22 cellular contexts compared by ENCODE assay signal in genomic region chr4:167826281-167826680, GRCh38.
DNase-seq lines count a peak whose midpoint lies in the region; ATAC-seq lines count a peak whose summit lies in the region.
"Had no signal": no experiment of that assay in that cellular context is flagged by ENCODE, and none has a peak within 500 bp of the region (broad histone marks: within the 10 kb centered on the region; RNA-seq: fewer than 3 reads in every experiment).

No MANE protein-coding gene starts in this region.

- ATAC-seq in esophagus mucosa (peak; percentile 59), GM21825 (IDR thresholded peaks at IDR 0.05; ENCODE audit: unreplicated experiment) (no peak)
- ATAC-seq: body of pancreas, left lobe of liver, right lobe of liver had no signal

- DNase-seq in HCEC 1CT, result peak; percentile 39
- DNase-seq in NOMO-1 treated with DMSO at 0.1 percent for 48 hours (lab: John Stamatoyannopoulos, UW; ENCODE audit: unreplicated experiment), result peak; percentile 75
- peak; percentile 53 for DNase-seq in skeletal muscle cell (ENCODE audit: low read depth)
- no peak for DNase-seq in DMS 273 treated with DMSO at 0.1 percent for 48 hours (lab: John Stamatoyannopoulos, UW)
- DNase-seq in NCI-H2227 treated with DMSO at 0.1 percent for 48 hours (lab: John Stamatoyannopoulos, UW), result no peak
- DNase-seq: activated CD4-positive, alpha-beta T cell treated with anti-CD3 and anti-CD28 coated beads for 48 hours; activated CD8-positive, alpha-beta memory T cell treated with anti-CD3 and anti-CD28 coated beads, Interleukin-2, amount 50 U/mL, for 48 hours; activated naive CD4-positive, alpha-beta T cell treated with anti-CD3 and anti-CD28 coated beads, Interleukin-2, amount 10 ng/mL, durations not matched to agents 7 days and 5 days; body of pancreas; C1 segment of cervical spinal cord; hippocampal formation; KG1; NCI-H446 treated with DMSO at 0.1 percent for 48 hours; occipital lobe; right lobe of liver; stimulated activated CD4-positive, alpha-beta T cell treated with anti-CD3 and anti-CD28 coated beads, Interleukin-4, amount 100 ng/mL, for 1 hour; testis had no signal

- H3K4me3 ChIP-seq in skeletal muscle cell (ENCODE audit: low read depth, low read length), result no peak overlapping the region
- H3K4me3 ChIP-seq: body of pancreas, esophagus muscularis mucosa, right lobe of liver, SK-N-MC, testis had no signal

Comparison
In these comparisons a context has a peak if more than half of its experiments do, and no peak if none do; other contexts are left out.
1. DNase-seq: peak in HCEC 1CT (single experiment), NOMO-1 treated with DMSO at 0.1 percent for 48 hours (single experiment) and skeletal muscle cell (single experiment); none in DMS 273 treated with DMSO at 0.1 percent for 48 hours (single experiment) and NCI-H2227 treated with DMSO at 0.1 percent for 48 hours (single experiment).